In genomic region chr6:26273673-26274595, GRCh38 we compare ENCODE assay signal across 10 cellular contexts.
DNase-seq lines count a peak whose midpoint lies in the region; ATAC-seq and TF ChIP-seq lines count a peak whose summit lies in the region.
"Had no signal": no experiment of that assay in that cellular context is flagged by ENCODE, and none has a peak within 500 bp of the region (broad histone marks: within the 10 kb centered on the region; RNA-seq: fewer than 3 reads in every experiment).

No MANE protein-coding gene starts in this region.

- no peaks in the 10 kb centered on the region for H3K79me2 ChIP-seq in ACC112 (ENCODE audit: control insufficient read depth, insufficient read depth, low read length, unreplicated experiment)

- intact Hi-C loops in body of pancreas (cut with DNase I): no loop called here
- intact Hi-C loops in posterior vena cava (cut with DNase I): no loop called here

- no peak for ATAC-seq in lung (ENCODE audit: insufficient read depth, low FRiP score)
- ATAC-seq in body of pancreas: no peak
- ATAC-seq: HCT116 had no signal

- H3K4me3 ChIP-seq in ACC112 (ENCODE audit: low read depth, low read length): peak overlapping the region; percentile 78
- peak overlapping the region; percentile 75 for H3K4me3 ChIP-seq in HAP-1
- H3K4me3 ChIP-seq in astrocyte of the cerebellum (ENCODE audit: low read depth, low read length): peak overlapping the region; percentile 62
- H3K4me3 ChIP-seq in lung: peak overlapping the region; percentile 10
- no peak overlapping the region for H3K4me3 ChIP-seq in body of pancreas

- TF ChIP-seq CTCF in astrocyte of the cerebellum (IDR thresholded peaks at IDR 0.05; ENCODE audit: low read depth, low read length, missing control alignments) (no peak), lung (IDR thresholded peaks at IDR 0.05; ENCODE audit: control extremely low read depth, extremely low read depth) (no peak), glutamatergic neuron (IDR thresholded peaks at IDR 0.05; ENCODE audit: partially characterized antibody, unreplicated experiment) (no peak), body of pancreas (IDR thresholded peaks at IDR 0.05) (no peak)

- no peaks in the 10 kb centered on the region for H3K36me3 Mint-ChIP-seq in glutamatergic neuron (ENCODE audit: unreplicated experiment)

- no peaks in the 10 kb centered on the region for H3K36me3 ChIP-seq in ACC112 (ENCODE audit: insufficient read depth, low read length)
- no peaks in the 10 kb centered on the region for H3K36me3 ChIP-seq in HAP-1 (replicated peaks)
- H3K36me3 ChIP-seq in lung (ENCODE audit: control insufficient read depth in 2 of 2, insufficient read depth in 2 of 2, low read length in 2 of 2): no peaks in the 10 kb centered on the region
- no peaks in the 10 kb centered on the region for H3K36me3 ChIP-seq in body of pancreas (replicated peaks in 1 of 2; ENCODE audit: insufficient read depth in 1 of 2, low read depth in 2 of 2)

- H3K4me3 Mint-ChIP-seq in glutamatergic neuron (ENCODE audit: unreplicated experiment): no peak overlapping the region
- H3K4me3 Mint-ChIP-seq: dendritic cell treated with granulocyte-macrophage colony-stimulating factor and Interleukin-4, amounts not matched to agents 40 ng/mL and 50 ng/mL, for 4 days had no signal

- in situ Hi-C loops in HAP-1 (cut with MboI; ENCODE audit: low sequenced_read_pairs) (loop anchor here (5.0 to 10.0 kb wide), 3 partner anchors 57 to 858 kb away; a partner anchor contains a TSS), astrocyte of the cerebellum (cut with HindIII; ENCODE audit: low sequenced_read_pairs) (no loop called here)

- no peak overlapping the region for H3K27ac Mint-ChIP-seq in glutamatergic neuron (ENCODE audit: unreplicated experiment)
- H3K27ac Mint-ChIP-seq: dendritic cell treated with granulocyte-macrophage colony-stimulating factor and Interleukin-4, amounts not matched to agents 40 ng/mL and 50 ng/mL, for 4 days had no signal

- H3K27me3 Mint-ChIP-seq in glutamatergic neuron (ENCODE audit: unreplicated experiment): no peaks in the 10 kb centered on the region
- H3K27me3 Mint-ChIP-seq: dendritic cell treated with granulocyte-macrophage colony-stimulating factor and Interleukin-4, amounts not matched to agents 40 ng/mL and 50 ng/mL, for 4 days had no signal

- 7 to 11% methylated on average over 21 of the region's 21 CpGs for WGBS in lung, 2 donors
- WGBS in body of pancreas, 2 donors: 22 to 38% methylated on average over 21 of the region's 21 CpGs

- H3K4me1 Mint-ChIP-seq in glutamatergic neuron (ENCODE audit: low read depth, unreplicated experiment): peaks cover 6% of the 10 kb centered on the region

- H3K27ac ChIP-seq in ACC112 (ENCODE audit: low read depth, low read length) (peak overlapping the region; percentile 62), lung (ENCODE audit: low read depth in 1 of 2, low read length in 1 of 2) (peak overlapping the region in 1 of 2 donors; percentile 93), body of pancreas (peak overlapping the region in 2 of 4 donors; percentile 15 to 72)

- peak; percentile 46 to 79 for DNase-seq in HAP-1 (ENCODE audit: low spot score in 2 of 2)
- DNase-seq in astrocyte of the cerebellum (ENCODE audit: low read depth): no peak
- no peak for DNase-seq in lung (ENCODE audit: low spot score)
- DNase-seq in glutamatergic neuron: no peak
- DNase-seq in body of pancreas: no peak
- no peak for DNase-seq in posterior vena cava (ENCODE audit: low spot score)
- DNase-seq in islet precursor cell: no peak

- H3K4me1 ChIP-seq in ACC112 (ENCODE audit: control insufficient read depth, insufficient read depth, low read length, unreplicated experiment): peaks cover 3% of the 10 kb centered on the region
- H3K4me1 ChIP-seq in HAP-1: peaks cover 24% of the 10 kb centered on the region
- peaks cover 0 to 3% of the 10 kb centered on the region in 2 donors for H3K4me1 ChIP-seq in lung (ENCODE audit: control insufficient read depth in 2 of 2, insufficient read depth in 2 of 2, low read length in 2 of 2)
- peaks cover 22% of the 10 kb centered on the region for H3K4me1 ChIP-seq in body of pancreas

- H2AFZ ChIP-seq in ACC112 (ENCODE audit: low read length, unreplicated experiment): peak overlapping the region; percentile 88

- H3K9me3 Mint-ChIP-seq in glutamatergic neuron (ENCODE audit: unreplicated experiment): no peaks in the 10 kb centered on the region
- H3K9me3 Mint-ChIP-seq: dendritic cell treated with granulocyte-macrophage colony-stimulating factor and Interleukin-4, amounts not matched to agents 40 ng/mL and 50 ng/mL, for 4 days had no signal

- no peak for TF ChIP-seq POLR2A in body of pancreas (IDR thresholded peaks at IDR 0.05)

- H3K27me3 ChIP-seq in ACC112 (ENCODE audit: insufficient read depth, low read length) (peaks cover 18% of the 10 kb centered on the region; the same call in 1 of the 2 replicates), HAP-1 (ENCODE audit: low read depth) (no peaks in the 10 kb centered on the region), lung (ENCODE audit: control insufficient read depth, insufficient read depth) (no peaks in the 10 kb centered on the region), body of pancreas (peaks cover 6 to 38% of the 10 kb centered on the region in 2 donors)

- H3K9me3 ChIP-seq in HAP-1: no peaks in the 10 kb centered on the region
- H3K9me3 ChIP-seq in lung (ENCODE audit: control insufficient read depth in 2 of 2, insufficient read depth in 1 of 2, low read length in 1 of 2): peaks cover 0 to 2% of the 10 kb centered on the region in 2 donors
- peaks cover 0 to 6% (median 0%) of the 10 kb centered on the region in 3 donors for H3K9me3 ChIP-seq in body of pancreas

Comparison
In these comparisons a context has a peak if more than half of its experiments do, and no peak if none do; other contexts are left out.
1. H3K4me3 ChIP-seq: peak in ACC112 (single experiment), HAP-1 (single experiment), astrocyte of the cerebellum (single experiment) and lung (single experiment); none in body of pancreas (0 of 2).
2. DNase-seq: peak in HAP-1 (2 of 2); none in astrocyte of the cerebellum (single experiment), lung (single experiment), glutamatergic neuron (single experiment), body of pancreas (0 of 4), posterior vena cava (single experiment) and islet precursor cell (single experiment).